In the genomic region with DNA sequence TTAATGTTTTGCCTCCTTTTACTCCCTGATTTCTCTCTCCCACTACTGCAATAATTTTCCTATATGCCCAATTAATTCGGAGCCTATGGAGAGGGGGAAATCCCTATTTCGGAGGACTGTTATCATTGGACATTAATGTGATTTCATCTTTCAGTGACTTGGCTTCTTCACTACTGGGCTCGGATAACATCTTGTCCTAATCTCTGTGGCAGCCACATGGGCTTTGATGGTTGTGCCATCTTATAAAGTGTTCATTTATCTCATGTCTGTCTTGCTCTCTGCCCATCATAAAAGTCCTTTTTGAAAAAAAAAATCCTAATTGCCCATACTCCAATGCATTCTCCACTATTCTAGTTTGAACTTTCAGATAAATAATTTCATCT, we compare ENCODE assay signal across 20 cellular contexts.
"Had no signal": no experiment of that assay in that cellular context is flagged by ENCODE, and none has a peak within 500 bp of the region (broad histone marks: within the 10 kb centered on the region; RNA-seq: fewer than 3 reads in every experiment).

No MANE protein-coding gene starts in this region.

- H3K9me3 Mint-ChIP-seq: IgD-negative memory B cell had no signal

- H3K27ac ChIP-seq: HL-60, RWPE1 had no signal

- H3K27ac Mint-ChIP-seq: IgD-negative memory B cell had no signal

- H3K4me3 Mint-ChIP-seq: IgD-negative memory B cell had no signal

- DNase-seq: KBM-7, NCI-H1092, NCI-H1105 treated with DMSO at 0.1 percent for 48 hours, NCI-H1436, NCI-H187, NCI-H2029, NCI-H2081 treated with DMSO at 0.1 percent for 48 hours, NCI-H2171, NCI-H226, NCI-H446, NCI-H510A, NCI-H524 treated with DMSO at 0.1 percent for 48 hours, NCI-H69, NCI-H774, PC-3, SHP77 had no signal

- ATAC-seq: Panc1, PC-3 had no signal

- H3K27me3 Mint-ChIP-seq: IgD-negative memory B cell had no signal
